ENCODE assay signal across 1 cellular context in genomic region chr1:27402349-27402754, GRCh38.
TF ChIP-seq lines count a peak whose summit lies in the region.

No MANE protein-coding gene starts in this region.

TF ChIP-seq in H1, 55 proteins besides CTCF, POLR2A, EP300 and RAD21:
- TF ChIP-seq YY1 (IDR thresholded peaks at IDR 0.05; ENCODE audit: low read depth, low read length) (peak; percentile 76), TBP (IDR thresholded peaks at IDR 0.05; ENCODE audit: low read depth, low read length) (no peak), NANOG (IDR thresholded peaks at IDR 0.05; ENCODE audit: insufficient read depth, low read depth, low read length, poor library complexity, severe bottlenecking) (no peak), TEAD4 (IDR thresholded peaks at IDR 0.05; ENCODE audit: low read depth, low read length) (peak; percentile 78; the same call in 1 of the 2 replicates)
